8 cellular contexts compared by ENCODE assay signal in genomic region chr4:184475096-184475461, GRCh38. TPM values are rescaled to one million over a fixed set of nuclear protein-coding genes. Genes with fewer than 3 reads are reported as not detected.
DNase-seq lines count a peak whose midpoint lies in the region; ATAC-seq and TF ChIP-seq lines count a peak whose summit lies in the region.

No MANE protein-coding gene starts in this region.

- H3K27me3 ChIP-seq in SJCRH30: no peaks in the 10 kb centered on the region
- H3K27me3 ChIP-seq in right atrium auricular region: no peaks in the 10 kb centered on the region

- DNase-seq in Right ventricle myocardium inferior (ENCODE audit: missing footprints) (peak; percentile 78), cardiac septum (ENCODE audit: low spot score) (no peak), SJCRH30 (no peak), right atrium auricular region (ENCODE audit: low spot score) (peak; percentile 78), renal cortical epithelial cell (ENCODE audit: low read depth) (peak; percentile 32), NCI-H2081 treated with DMSO at 0.1 percent for 48 hours (lab: John Stamatoyannopoulos, UW) (no peak)

- no peaks in the 10 kb centered on the region for H3K4me1 ChIP-seq in SJCRH30
- H3K4me1 ChIP-seq in right atrium auricular region: peaks cover 0 to 41% of the 10 kb centered on the region in 2 donors

- ATAC-seq in Right ventricle myocardium inferior (peak; percentile 24), HG02970 (IDR thresholded peaks at IDR 0.05; ENCODE audit: low FRiP score, unreplicated experiment) (peak; percentile 3)

- H3K9me3 ChIP-seq in SJCRH30 (replicated peaks) (no peaks in the 10 kb centered on the region), right atrium auricular region (no peaks in the 10 kb centered on the region)

- no peaks in the 10 kb centered on the region for H3K36me3 ChIP-seq in SJCRH30
- no peaks in the 10 kb centered on the region for H3K36me3 ChIP-seq in right atrium auricular region

- no peak overlapping the region; the same call in 1 of the 2 replicates for H3K27ac ChIP-seq in SJCRH30
- peak overlapping the region; percentile 81 for H3K27ac ChIP-seq in adipose tissue (ENCODE audit: low read depth, low read length)
- H3K27ac ChIP-seq in right atrium auricular region: peak overlapping the region; percentile 98

- WGBS in adipose tissue, 3 donors: 1% methylated on average over 17 of the region's 17 CpGs

- no peak for TF ChIP-seq CTCF in right atrium auricular region (IDR thresholded peaks at IDR 0.05)

- intact Hi-C loops in Right ventricle myocardium inferior (cut with DNase I): loop anchor here (2.0 kb wide), 1 partner anchor 130 kb away; no protein-coding TSS in a partner anchor
- intact Hi-C loops in cardiac septum (cut with DNase I): loop anchor here (2.0 to 10.0 kb wide), 2 partner anchors 90 to 350 kb away; partner anchors contain the start of gene ACSL1

- H3K4me3 ChIP-seq in SJCRH30: peak overlapping the region; percentile 69
- H3K4me3 ChIP-seq in right atrium auricular region: peak overlapping the region; percentile 87 to 94

RNA-seq across cellular contexts. Expression of gene IRF2, which starts 0.7 kb away (rescaled TPM):
- total RNA-seq in Right ventricle myocardium inferior (34.0 TPM), cardiac septum (22.4 TPM), right atrium auricular region (10 to 100 TPM; 17.7 to 24.5 TPM), renal cortical epithelial cell (21.2 and 33.3 TPM in 2 replicates)
- 6.1 and 6.5 TPM in 2 replicates for total RNA-seq in SJCRH30 (2014; rRNA removed; shearing (Covaris generic))
- 10 to 100 TPM; 12.6 to 22.8 (median 18.9) TPM for polyA plus RNA-seq in adipose tissue

Comparison
In these comparisons a context has a peak if more than half of its experiments do, and no peak if none do; other contexts are left out.
1. DNase-seq: peak in Right ventricle myocardium inferior (single experiment), right atrium auricular region (single experiment) and renal cortical epithelial cell (single experiment); none in cardiac septum (single experiment), SJCRH30 (0 of 2) and NCI-H2081 treated with DMSO at 0.1 percent for 48 hours (single experiment).